In genomic region chr11:57483570-57483934, GRCh38 we compare ENCODE assay signal across 15 cellular contexts. TPM values are rescaled to one million over a fixed set of nuclear protein-coding genes. Genes with fewer than 3 reads are reported as not detected.
A peak's percentile ranks its signal among the peaks of the same experiment; 100 is the strongest.
DNase-seq lines count a peak whose midpoint lies in the region; ATAC-seq, FAIRE-seq and TF ChIP-seq lines count a peak whose summit lies in the region.
"Had no signal": no experiment of that assay in that cellular context is flagged by ENCODE, and none has a peak within 500 bp of the region (broad histone marks: within the 10 kb centered on the region; RNA-seq: fewer than 3 reads in every experiment).

No MANE protein-coding gene starts in this region.

- ATAC-seq in DND-41 (ENCODE audit: insufficient read depth, low read depth) (no peak), K562 (no peak), HG02840 (IDR thresholded peaks at IDR 0.05; ENCODE audit: low FRiP score, unreplicated experiment) (no peak)

- intact Hi-C loops in K562 (cut with micrococcal nuclease): no loop called here
- intact Hi-C loops in spleen (cut with DNase I; ENCODE audit: low total_unique reads): no loop called here
- intact Hi-C loops in kidney (cut with DNase I): no loop called here

- H3K79me2 ChIP-seq in DND-41 (ENCODE audit: insufficient read depth, low read length): no peaks in the 10 kb centered on the region
- H3K79me2 ChIP-seq in K562 (ENCODE audit: control insufficient read depth, insufficient read depth, low read length): no peaks in the 10 kb centered on the region
- no peaks in the 10 kb centered on the region for H3K79me2 ChIP-seq in neural cell (replicated peaks; ENCODE audit: insufficient read depth, low read length)

- H3K36me3 ChIP-seq in DND-41 (ENCODE audit: insufficient read depth, low read length): no peaks in the 10 kb centered on the region
- peaks cover 48% of the 10 kb centered on the region for H3K36me3 ChIP-seq in K562 (ENCODE audit: control insufficient read depth, insufficient read depth, low read length)
- no peaks in the 10 kb centered on the region for H3K36me3 ChIP-seq in neural cell (ENCODE audit: insufficient read depth, low read length)
- H3K36me3 ChIP-seq in spleen: peaks cover 0 to 45% (median 20%) of the 10 kb centered on the region in 6 donors
- H3K36me3 ChIP-seq in kidney (ENCODE audit: control insufficient read depth in 1 of 2, insufficient read depth in 2 of 2, low read length in 2 of 2): peaks cover 0 to 3% of the 10 kb centered on the region in 2 donors

- H2AFZ ChIP-seq in DND-41 (ENCODE audit: low read depth, low read length) (peak overlapping the region; percentile 53), K562 (ENCODE audit: low read depth, low read length) (no peak overlapping the region), neural cell (ENCODE audit: low read depth, low read length) (no peak overlapping the region)

- TF ChIP-seq CTCF in DND-41 (IDR thresholded peaks at IDR 0.05; ENCODE audit: borderline replicate concordance, extremely low read depth, low read length, poor library complexity, severe bottlenecking) (no peak), K562 (IDR thresholded peaks at IDR 0.05 in 2 of 3, conservative IDR thresholded peaks at IDR 0.05 in 1 of 3; ENCODE audit: insufficient read depth in 2 of 3, low read depth in 1 of 3, low read length in 3 of 3) (no peak), neural cell (IDR thresholded peaks at IDR 0.05; ENCODE audit: poor library complexity, severe bottlenecking) (no peak), spleen (IDR thresholded peaks at IDR 0.05 in 8 of 11, conservative IDR thresholded peaks at IDR 0.05 in 3 of 11) (no peak), kidney (IDR thresholded peaks at IDR 0.05; ENCODE audit: borderline replicate concordance, extremely low read depth, insufficient read depth) (no peak)

- TF ChIP-seq RAD21 in K562 (CRISPR knock-in tag; conservative IDR thresholded peaks at IDR 0.05 in 1 of 2, IDR thresholded peaks at IDR 0.05 in 1 of 2) (no peak), neural cell (conservative IDR thresholded peaks at IDR 0.05) (no peak)

- H3K9ac ChIP-seq in DND-41 (ENCODE audit: low read depth, low read length) (peak overlapping the region; percentile 47; the same call in 1 of the 2 replicates), K562 (ENCODE audit: insufficient read depth in 1 of 2, low read depth in 2 of 2, low read length in 2 of 2) (no peak overlapping the region), neural cell (ENCODE audit: low read length) (no peak overlapping the region), kidney (ENCODE audit: low read length in 2 of 2) (no peak overlapping the region)

- H3K27ac ChIP-seq in DND-41 (ENCODE audit: low read length) (no peak overlapping the region), K562 (ENCODE audit: extremely low read depth, low read depth, low read length) (no peak overlapping the region), neural cell (ENCODE audit: low read length) (no peak overlapping the region), spleen (no peak overlapping the region), kidney (ENCODE audit: low read depth in 2 of 2, low read length in 2 of 2) (no peak overlapping the region)

- no peaks in the 10 kb centered on the region for H3K9me3 ChIP-seq in DND-41 (ENCODE audit: insufficient read depth, low read length, severe bottlenecking)
- no peaks in the 10 kb centered on the region for H3K9me3 ChIP-seq in K562 (replicated peaks; ENCODE audit: control insufficient read depth, insufficient read depth, low read depth, low read length)
- no peaks in the 10 kb centered on the region for H3K9me3 ChIP-seq in neural cell (ENCODE audit: low read length)
- no peaks in the 10 kb centered on the region for H3K9me3 ChIP-seq in spleen
- H3K9me3 ChIP-seq in kidney (ENCODE audit: control insufficient read depth in 1 of 2, low read length in 2 of 2): no peaks in the 10 kb centered on the region

- WGBS in K562 (ENCODE audit: insufficient coverage, low coverage, missing lambda C conversion rate): 87% methylated on average over 3 of the region's 3 CpGs
- WGBS in spleen, 5 donors: 66 to 75% (median 67%) methylated on average over 3 of the region's 3 CpGs

- no peak for DNase-seq in DND-41
- peak; percentile 58 for DNase-seq in HuH-7.5 (ENCODE audit: low spot score)
- no peak for DNase-seq in K562 (ENCODE audit: extremely low read depth in 1 of 4, low spot score in 3 of 4)
- DNase-seq in NCI-H2227 (lab: John Stamatoyannopoulos, UW; ENCODE audit: unreplicated experiment): no peak
- DNase-seq in spleen: no peak
- DNase-seq in kidney: no peak
- DNase-seq: NK-92 treated with Interleukin-12 subunit alpha and Interleukin-12 subunit beta, amount 100 ng/mL, for 24 hours had no signal

- POLR2A ChIA-PET in K562 (lab: Yijun Ruan, JAX): interaction anchor here (0.9 to 1.5 kb wide), 4 partner anchors 9 to 21 kb away, joined by 3 to 4 read pairs (median 4); no protein-coding TSS in a partner anchor

- no peaks in the 10 kb centered on the region for H3K27me3 ChIP-seq in DND-41 (ENCODE audit: insufficient read depth, low read length, poor library complexity)
- H3K27me3 ChIP-seq in K562 (ENCODE audit: control insufficient read depth in 2 of 2, insufficient read depth in 2 of 2, low read length in 2 of 2): no peaks in the 10 kb centered on the region
- H3K27me3 ChIP-seq in neural cell (ENCODE audit: insufficient read depth, low read depth, low read length): peaks cover 33% of the 10 kb centered on the region
- peaks cover 0 to 40% (median 19%) of the 10 kb centered on the region in 7 donors for H3K27me3 ChIP-seq in spleen (replicated peaks in 1 of 7)

- H3K4me2 ChIP-seq in DND-41 (ENCODE audit: insufficient read depth, low read length): peak overlapping the region; percentile 76
- H3K4me2 ChIP-seq in K562 (ENCODE audit: insufficient read depth, low read length): no peak overlapping the region
- peak overlapping the region; percentile 45 for H3K4me2 ChIP-seq in neural cell (ENCODE audit: low read length)

- TF ChIP-seq POLR2A in K562 (conservative IDR thresholded peaks at IDR 0.05) (no peak), spleen (IDR thresholded peaks at IDR 0.05) (no peak)

- BruUV-seq in K562 (replicated peaks; lab: Mats Ljungman, UMichigan): no TSS peak

- in situ Hi-C loops in K562 (cut with MboI): no loop called here

- no peak overlapping the region for H3K4me3 ChIP-seq in DND-41 (ENCODE audit: low read depth in 1 of 2, low read length in 2 of 2)
- H3K4me3 ChIP-seq in K562: no peak overlapping the region
- H3K4me3 ChIP-seq in neural cell (ENCODE audit: low read length): peak overlapping the region; percentile 75
- peak overlapping the region in 1 of 8 donors; percentile 61 for H3K4me3 ChIP-seq in spleen
- H3K4me3 ChIP-seq in kidney (ENCODE audit: low read length in 2 of 2): no peak overlapping the region

- CTCF ChIA-PET in K562 (lab: Yijun Ruan, JAX; ENCODE audit: low intra/inter-chr PET ratio): no interaction called here

- H3F3A ChIP-seq in neural cell (ENCODE audit: insufficient read depth, low read length, poor library complexity, severe bottlenecking): no peaks in the 10 kb centered on the region

- H3K4me1 ChIP-seq in DND-41 (ENCODE audit: insufficient read depth, low read length) (peaks cover 12% of the 10 kb centered on the region), K562 (replicated peaks in 1 of 2; ENCODE audit: control insufficient read depth in 2 of 2, insufficient read depth in 2 of 2, low read length in 2 of 2) (peaks cover 6 to 15% of the 10 kb centered on the region in 2 experiments; a peak in 4 of 5 replicates), spleen (peaks cover 6 to 59% (median 37%) of the 10 kb centered on the region in 6 donors), kidney (ENCODE audit: control insufficient read depth in 1 of 2, insufficient read depth in 1 of 2, low read depth in 1 of 2, low read length in 2 of 2) (peaks cover 0 to 7% of the 10 kb centered on the region in 2 donors)

- no peaks in the 10 kb centered on the region for H4K20me1 ChIP-seq in DND-41 (ENCODE audit: insufficient read depth, low read length)
- peaks cover 8% of the 10 kb centered on the region; the same call in 1 of the 2 replicates for H4K20me1 ChIP-seq in K562 (replicated peaks; ENCODE audit: control insufficient read depth, insufficient read depth, low read length)
- no peaks in the 10 kb centered on the region for H4K20me1 ChIP-seq in neural cell (ENCODE audit: insufficient read depth)

- FAIRE-seq in K562 (lab: Jason Lieb, UNC) (no peak), kidney (lab: Jason Lieb, UNC) (no peak)
- FAIRE-seq: TTC549 had no signal

- no peaks in the 10 kb centered on the region for H3K9me2 ChIP-seq in neural cell (ENCODE audit: insufficient read depth, low read length)

- H3K9me1 ChIP-seq in K562 (ENCODE audit: control insufficient read depth, insufficient read depth, low read length): no peaks in the 10 kb centered on the region

- no peak for TF ChIP-seq EP300 in K562 (IDR thresholded peaks at IDR 0.05; ENCODE audit: low read length)
- no peak for TF ChIP-seq EP300 in neural cell (conservative IDR thresholded peaks at IDR 0.05; ENCODE audit: poor library complexity, severe bottlenecking)

RNA-seq across cellular contexts. Expression of gene RTN4RL2, which starts 23.2 kb away (rescaled TPM):
- not detected in 2 replicates for total RNA-seq in K562 (2011; cell fraction: chromatin; rRNA removed; ENCODE audit: low replicate concordance)
- total RNA-seq in K562 (2011; cell fraction: nucleolus; rRNA removed): 0.50 and 0.53 TPM in 2 replicates
- 0.46 and 1.2 TPM in 2 replicates for total RNA-seq in K562 (2011; cell fraction: nucleoplasm; rRNA removed)
- total RNA-seq in K562 (2014; rRNA removed) (0.29 TPM in 1 of 2 replicates, not detected in the other), K562 (2014; rRNA removed; fragmentation: Illumina TruSeq; extraction: Trizol) (not detected in 2 replicates), K562 (2015; rRNA removed; fragmentation: Illumina TruSeq; extraction: Trizol) (0.07 TPM in 1 of 2 replicates, not detected in the other), K562 (2021) (1.8 and 1.9 TPM in 2 replicates), spleen (1 to 10 TPM in 1 of 7 donors, under 1 TPM in 6; 0.37 to 2.0 (median 0.49) TPM), kidney (2.6 TPM)
- polyA plus RNA-seq in K562 (2011; rRNA removed) (0.06 and 0.30 TPM in 2 replicates), K562 (2014; fragmentation: Illumina TruSeq; extraction: Trizol) (0.34 and 1.1 TPM in 2 replicates), K562 (2014; fragmentation: Nextera tagmentation; extraction: Ambion mirVana) (not detected), K562 (2014; rRNA removed) (0.69 and 0.82 TPM in 2 replicates), neural cell (0.24 and 0.66 TPM in 2 replicates), spleen (under 1 TPM; 0.15 to 0.73 (median 0.29) TPM), kidney (ENCODE audit: insufficient read depth, low read depth, low replicate concordance) (5.5 TPM)
- polyA plus RNA-seq in K562 (2011; cell fraction: cytosol; rRNA removed): 0.07 and 0.21 TPM in 2 replicates
- polyA plus RNA-seq in K562 (2011; cell fraction: nucleus; rRNA removed): 0.25 and 0.47 TPM in 2 replicates
- polyA plus RNA-seq in K562 (2012): 1.5 and 5.3 TPM in 2 replicates
- polyA minus RNA-seq in K562 (2011; rRNA and poly(A)+ RNA removed): not detected in 2 replicates
- not detected in 2 replicates for polyA minus RNA-seq in K562 (2011; cell fraction: cytosol; rRNA and poly(A)+ RNA removed)
- polyA minus RNA-seq in K562 (2011; cell fraction: nucleus; rRNA and poly(A)+ RNA removed): 0.54 TPM in 1 of 2 replicates, not detected in the other
- 0.24 TPM in 1 of 2 replicates, not detected in the other for polyA minus RNA-seq in neural cell
- total RNA-seq: CD4-positive, CD25-positive, alpha-beta regulatory T cell; fibroblast of villous mesenchyme had no signal

RNA-seq across cellular contexts. Expression of gene SLC43A1, which starts 31.9 kb away (rescaled TPM):
- total RNA-seq in K562 (2011; cell fraction: chromatin; rRNA removed; ENCODE audit: low replicate concordance): 70.0 and 187 TPM in 2 replicates
- 140 and 142 TPM in 2 replicates for total RNA-seq in K562 (2011; cell fraction: nucleolus; rRNA removed)
- total RNA-seq in K562 (2011; cell fraction: nucleoplasm; rRNA removed): 97.5 and 106 TPM in 2 replicates
- total RNA-seq in K562 (2014; rRNA removed) (32.0 and 36.4 TPM in 2 replicates), K562 (2014; rRNA removed; fragmentation: Illumina TruSeq; extraction: Trizol) (14.8 and 17.3 TPM in 2 replicates), K562 (2015; rRNA removed; fragmentation: Illumina TruSeq; extraction: Trizol) (16.1 and 17.8 TPM in 2 replicates), K562 (2021) (41.8 and 42.9 TPM in 2 replicates), spleen (10 to 100 TPM in 5 of 7 donors, 1 to 10 TPM in 2; 7.0 to 16.1 (median 13.0) TPM), kidney (4.1 TPM)
- polyA plus RNA-seq in K562 (2011; rRNA removed) (24.6 and 30.6 TPM in 2 replicates), K562 (2014; fragmentation: Illumina TruSeq; extraction: Trizol) (33.4 and 37.3 TPM in 2 replicates), K562 (2014; fragmentation: Nextera tagmentation; extraction: Ambion mirVana) (1 to 10 TPM; 2.6 to 3.8 TPM), K562 (2014; rRNA removed) (29.9 and 30.6 TPM in 2 replicates), neural cell (2.5 and 3.3 TPM in 2 replicates), spleen (1 to 10 TPM; 6.2 to 8.4 (median 6.4) TPM), kidney (ENCODE audit: insufficient read depth, low read depth, low replicate concordance) (16.6 TPM)
- 32.9 and 51.5 TPM in 2 replicates for polyA plus RNA-seq in K562 (2011; cell fraction: cytosol; rRNA removed)
- polyA plus RNA-seq in K562 (2011; cell fraction: nucleus; rRNA removed): 72.6 and 94.2 TPM in 2 replicates
- polyA plus RNA-seq in K562 (2012): 24.9 and 86.3 TPM in 2 replicates
- polyA minus RNA-seq in K562 (2011; rRNA and poly(A)+ RNA removed): 23.7 and 32.9 TPM in 2 replicates
- polyA minus RNA-seq in K562 (2011; cell fraction: cytosol; rRNA and poly(A)+ RNA removed): 24.3 and 29.1 TPM in 2 replicates
- polyA minus RNA-seq in K562 (2011; cell fraction: nucleus; rRNA and poly(A)+ RNA removed): 38.5 and 48.2 TPM in 2 replicates
- polyA minus RNA-seq in neural cell: 1.7 and 2.4 TPM in 2 replicates

RNA-seq across cellular contexts. Expression of gene TIMM10, which starts 47.0 kb away (rescaled TPM):
- total RNA-seq in K562 (2011; cell fraction: chromatin; rRNA removed; ENCODE audit: low replicate concordance): 16.6 and 31.9 TPM in 2 replicates
- 45.1 and 48.4 TPM in 2 replicates for total RNA-seq in K562 (2011; cell fraction: nucleolus; rRNA removed)
- total RNA-seq in K562 (2011; cell fraction: nucleoplasm; rRNA removed): 37.1 and 40.2 TPM in 2 replicates
- total RNA-seq in K562 (2014; rRNA removed) (172 and 189 TPM in 2 replicates), K562 (2014; rRNA removed; fragmentation: Illumina TruSeq; extraction: Trizol) (86.1 and 109 TPM in 2 replicates), K562 (2015; rRNA removed; fragmentation: Illumina TruSeq; extraction: Trizol) (119 and 130 TPM in 2 replicates), K562 (2021) (159 and 166 TPM in 2 replicates), spleen (10 to 100 TPM; 28.1 to 58.7 (median 39.0) TPM), kidney (38.6 TPM)
- polyA plus RNA-seq in K562 (2011; rRNA removed) (133 and 155 TPM in 2 replicates), K562 (2014; fragmentation: Illumina TruSeq; extraction: Trizol) (158 and 183 TPM in 2 replicates), K562 (2014; fragmentation: Nextera tagmentation; extraction: Ambion mirVana) (100 to 1,000 TPM; 493 to 553 TPM), K562 (2014; rRNA removed) (199 and 222 TPM in 2 replicates), neural cell (63.6 and 69.5 TPM in 2 replicates), spleen (10 to 100 TPM; 38.7 to 57.4 (median 56.1) TPM), kidney (ENCODE audit: insufficient read depth, low read depth, low replicate concordance) (174 TPM)
- polyA plus RNA-seq in K562 (2011; cell fraction: cytosol; rRNA removed): 183 and 188 TPM in 2 replicates
- polyA plus RNA-seq in K562 (2011; cell fraction: nucleus; rRNA removed): 68.3 and 76.8 TPM in 2 replicates
- polyA plus RNA-seq in K562 (2012): 64.2 and 162 TPM in 2 replicates
- 67.5 and 72.6 TPM in 2 replicates for polyA minus RNA-seq in K562 (2011; rRNA and poly(A)+ RNA removed)
- 17.3 and 37.4 TPM in 2 replicates for polyA minus RNA-seq in K562 (2011; cell fraction: cytosol; rRNA and poly(A)+ RNA removed)
- 13.5 and 21.9 TPM in 2 replicates for polyA minus RNA-seq in K562 (2011; cell fraction: nucleus; rRNA and poly(A)+ RNA removed)
- 20.7 and 21.2 TPM in 2 replicates for polyA minus RNA-seq in neural cell

RNA-seq across cellular contexts. Expression of gene SMTNL1, which starts 53.8 kb away (rescaled TPM):
- not detected in 2 replicates for total RNA-seq in K562 (2011; cell fraction: chromatin; rRNA removed; ENCODE audit: low replicate concordance)
- total RNA-seq in K562 (2011; cell fraction: nucleolus; rRNA removed): not detected in 2 replicates
- not detected in 2 replicates for total RNA-seq in K562 (2011; cell fraction: nucleoplasm; rRNA removed)
- total RNA-seq in K562 (2014; rRNA removed) (not detected in 2 replicates), K562 (2014; rRNA removed; fragmentation: Illumina TruSeq; extraction: Trizol) (not detected in 2 replicates), K562 (2015; rRNA removed; fragmentation: Illumina TruSeq; extraction: Trizol) (not detected in 2 replicates), K562 (2021) (not detected in 2 replicates), spleen (not detected), kidney (not detected)
- polyA plus RNA-seq in K562 (2011; rRNA removed) (not detected in 2 replicates), K562 (2014; fragmentation: Illumina TruSeq; extraction: Trizol) (not detected in 2 replicates), K562 (2014; fragmentation: Nextera tagmentation; extraction: Ambion mirVana) (not detected), K562 (2014; rRNA removed) (not detected in 2 replicates), neural cell (not detected in 2 replicates), spleen (not detected), kidney (ENCODE audit: insufficient read depth, low read depth, low replicate concordance) (not detected)
- not detected in 2 replicates for polyA plus RNA-seq in K562 (2011; cell fraction: cytosol; rRNA removed)
- polyA plus RNA-seq in K562 (2011; cell fraction: nucleus; rRNA removed): not detected in 2 replicates
- 0.30 TPM in 1 of 2 replicates, not detected in the other for polyA plus RNA-seq in K562 (2012)
- polyA minus RNA-seq in K562 (2011; rRNA and poly(A)+ RNA removed): not detected in 2 replicates
- not detected in 2 replicates for polyA minus RNA-seq in K562 (2011; cell fraction: cytosol; rRNA and poly(A)+ RNA removed)
- polyA minus RNA-seq in K562 (2011; cell fraction: nucleus; rRNA and poly(A)+ RNA removed): not detected in 2 replicates
- polyA minus RNA-seq in neural cell: not detected in 2 replicates
- total RNA-seq: activated CD8-positive, alpha-beta memory T cell treated with anti-CD3 and anti-CD28 coated beads for 36 hours; CD4-positive, CD25-positive, alpha-beta regulatory T cell; fibroblast of villous mesenchyme; HT-29; pulmonary artery endothelial cell had no signal

RNA-seq across cellular contexts. Expression of gene SLC43A3, which starts 56.6 kb away (rescaled TPM):
- 241 and 427 TPM in 2 replicates for total RNA-seq in K562 (2011; cell fraction: chromatin; rRNA removed; ENCODE audit: low replicate concordance)
- 393 and 402 TPM in 2 replicates for total RNA-seq in K562 (2011; cell fraction: nucleolus; rRNA removed)
- 340 and 369 TPM in 2 replicates for total RNA-seq in K562 (2011; cell fraction: nucleoplasm; rRNA removed)
- total RNA-seq in K562 (2014; rRNA removed) (98.9 and 141 TPM in 2 replicates), K562 (2014; rRNA removed; fragmentation: Illumina TruSeq; extraction: Trizol) (120 and 132 TPM in 2 replicates), K562 (2015; rRNA removed; fragmentation: Illumina TruSeq; extraction: Trizol) (135 and 143 TPM in 2 replicates), K562 (2021) (254 and 257 TPM in 2 replicates), spleen (10 to 100 TPM; 29.9 to 72.5 (median 41.7) TPM), kidney (39.8 TPM)
- polyA plus RNA-seq in K562 (2011; rRNA removed) (141 and 235 TPM in 2 replicates), K562 (2014; fragmentation: Illumina TruSeq; extraction: Trizol) (244 and 281 TPM in 2 replicates), K562 (2014; fragmentation: Nextera tagmentation; extraction: Ambion mirVana) (100 to 1,000 TPM in 1 of 2 experiments, 10 to 100 TPM in 1; 63.7 to 216 TPM), K562 (2014; rRNA removed) (139 and 160 TPM in 2 replicates), neural cell (0.33 TPM in 1 of 2 replicates, not detected in the other), spleen (10 to 100 TPM; 15.2 to 29.1 (median 20.9) TPM), kidney (ENCODE audit: insufficient read depth, low read depth, low replicate concordance) (6.0 TPM)
- polyA plus RNA-seq in K562 (2011; cell fraction: cytosol; rRNA removed): 358 and 452 TPM in 2 replicates
- 327 and 364 TPM in 2 replicates for polyA plus RNA-seq in K562 (2011; cell fraction: nucleus; rRNA removed)
- 192 and 193 TPM in 2 replicates for polyA plus RNA-seq in K562 (2012)
- polyA minus RNA-seq in K562 (2011; rRNA and poly(A)+ RNA removed): 162 and 237 TPM in 2 replicates
- 86.6 and 143 TPM in 2 replicates for polyA minus RNA-seq in K562 (2011; cell fraction: cytosol; rRNA and poly(A)+ RNA removed)
- polyA minus RNA-seq in K562 (2011; cell fraction: nucleus; rRNA and poly(A)+ RNA removed): 116 and 125 TPM in 2 replicates
- polyA minus RNA-seq in neural cell: not detected in 2 replicates
- total RNA-seq: HT-29 had no signal
